1 cellular context compared by ENCODE assay signal in genomic region chr6:33344771-33345697, GRCh38.
TF ChIP-seq lines count a peak whose summit lies in the region.

No MANE protein-coding gene starts in this region.

TF ChIP-seq in HEK293, 187 proteins besides CTCF, POLR2A, EP300 and RAD21 (continued from another document and continues in another):
- no peak for TF ChIP-seq ZNF280D (tag by site-specific recombination; IDR thresholded peaks at IDR 0.05)
- TF ChIP-seq ZNF580 (tag by site-specific recombination; IDR thresholded peaks at IDR 0.05), result peak; percentile 70; the same call in 1 of the 2 replicates
- TF ChIP-seq ZNF140 (tag by site-specific recombination; IDR thresholded peaks at IDR 0.05), result no peak
- peak; percentile 71; the same call in 1 of the 2 replicates for TF ChIP-seq KLF7 (tag by site-specific recombination; IDR thresholded peaks at IDR 0.05; ENCODE audit: borderline replicate concordance)
- peak; percentile 37; the same call in 1 of the 2 replicates for TF ChIP-seq PRDM10 (tag by site-specific recombination; IDR thresholded peaks at IDR 0.05)
- TF ChIP-seq ZBTB11 (tag by site-specific recombination; conservative IDR thresholded peaks at IDR 0.05; ENCODE audit: low read depth), result 0 out of 2 replicates have a peak, but pooled peaks have one; percentile 14
- peak; percentile 36; the same call in 1 of the 2 replicates for TF ChIP-seq TRIM28 (IDR thresholded peaks at IDR 0.05; ENCODE audit: borderline replicate concordance, low read length)
- TF ChIP-seq KLF17 (tag by site-specific recombination; IDR thresholded peaks at IDR 0.05), result no peak
- TF ChIP-seq ZXDB (tag by site-specific recombination; IDR thresholded peaks at IDR 0.05), result peak; percentile 89
- peak; percentile 67 for TF ChIP-seq SP7 (tag by site-specific recombination; IDR thresholded peaks at IDR 0.05)
- TF ChIP-seq SETDB1 (IDR thresholded peaks at IDR 0.05; ENCODE audit: insufficient read length, low read length), result no peak
- TF ChIP-seq INSM2 (tag by site-specific recombination; IDR thresholded peaks at IDR 0.05), result peak; percentile 67; the same call in 1 of the 2 replicates
- no peak for TF ChIP-seq ZBTB7A (tag by site-specific recombination; IDR thresholded peaks at IDR 0.05; ENCODE audit: low read depth)
- TF ChIP-seq ZNF785 (tag by site-specific recombination; IDR thresholded peaks at IDR 0.05), result no peak
- TF ChIP-seq ZNF639 (tag by site-specific recombination; IDR thresholded peaks at IDR 0.05), result no peak; the same call in 1 of the 2 replicates
- no peak for TF ChIP-seq ZNF426 (tag by site-specific recombination; IDR thresholded peaks at IDR 0.05)
- TF ChIP-seq ZNF132 (tag by site-specific recombination; IDR thresholded peaks at IDR 0.05; ENCODE audit: borderline replicate concordance), result no peak
- peak; percentile 63; the same call in 1 of the 2 replicates for TF ChIP-seq KLF8 (tag by site-specific recombination; IDR thresholded peaks at IDR 0.05)
- no peak for TF ChIP-seq HOXA7 (CRISPR knock-in tag; IDR thresholded peaks at IDR 0.05; ENCODE audit: borderline replicate concordance)
- peak; percentile 91 for TF ChIP-seq ZNF398 (tag by site-specific recombination; IDR thresholded peaks at IDR 0.05)
- TF ChIP-seq EGR2 (tag by site-specific recombination; IDR thresholded peaks at IDR 0.05; ENCODE audit: low read depth), result no peak
- peak; percentile 56 for TF ChIP-seq KLF1 (tag by site-specific recombination; IDR thresholded peaks at IDR 0.05)
- TF ChIP-seq ZNF776 (tag by site-specific recombination; IDR thresholded peaks at IDR 0.05; ENCODE audit: borderline replicate concordance), result no peak
- no peak for TF ChIP-seq ZSCAN5A (tag by site-specific recombination; IDR thresholded peaks at IDR 0.05)
- TF ChIP-seq PATZ1 (tag by site-specific recombination; IDR thresholded peaks at IDR 0.05), result peak; percentile 82
- TF ChIP-seq ZSCAN4 (tag by site-specific recombination; IDR thresholded peaks at IDR 0.05), result no peak
- peak; percentile 88 for TF ChIP-seq ZBTB17 (tag by site-specific recombination; IDR thresholded peaks at IDR 0.05)
- TF ChIP-seq ZNF707 (tag by site-specific recombination; IDR thresholded peaks at IDR 0.05), result peak; percentile 68
- TF ChIP-seq ZNF837 (tag by site-specific recombination; IDR thresholded peaks at IDR 0.05), result no peak
- peak; percentile 70 for TF ChIP-seq FEZF1 (tag by site-specific recombination; IDR thresholded peaks at IDR 0.05)
- peak; percentile 18; the same call in 1 of the 2 replicates for TF ChIP-seq ZBTB8A (tag by site-specific recombination; IDR thresholded peaks at IDR 0.05)
- peak; percentile 10; the same call in 1 of the 2 replicates for TF ChIP-seq ZBTB21 (tag by site-specific recombination; IDR thresholded peaks at IDR 0.05)
